ENCODE assay signal across 1 cellular context in the genomic region with DNA sequence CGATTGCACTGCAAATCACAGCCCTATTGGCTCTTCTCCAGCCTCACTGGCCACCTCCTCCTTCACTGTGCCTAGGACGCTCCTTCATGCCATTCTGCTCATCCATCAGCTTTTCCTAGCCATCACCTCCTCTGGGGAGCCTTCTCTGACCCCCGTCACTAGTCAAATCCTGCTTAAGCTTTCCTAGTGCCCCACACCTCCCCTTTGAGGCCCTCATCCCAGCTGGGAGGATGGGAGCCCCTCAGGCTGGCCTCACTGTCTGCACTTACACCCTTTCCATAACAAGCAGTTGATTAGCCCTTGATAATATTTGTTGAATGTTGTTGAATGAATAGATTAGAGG.
TF ChIP-seq lines count a peak whose summit lies in the region.

No MANE protein-coding gene starts in this region.

TF ChIP-seq in K562, 482 proteins besides CTCF, POLR2A, EP300 and RAD21 (continued from another document):
- TF ChIP-seq ZSCAN32 (CRISPR knock-in tag; IDR thresholded peaks at IDR 0.05) (no peak), ZKSCAN1 (IDR thresholded peaks at IDR 0.05; ENCODE audit: low read depth, low read length) (no peak), HNRNPK (IDR thresholded peaks at IDR 0.05; ENCODE audit: low read depth, low read length, poor library complexity, severe bottlenecking) (no peak)
